In genomic region chr10:126523071-126523470, GRCh38 we compare ENCODE assay signal across 4 cellular contexts.
"Had no signal": no experiment of that assay in that cellular context is flagged by ENCODE, and none has a peak within 500 bp of the region (broad histone marks: within the 10 kb centered on the region; RNA-seq: fewer than 3 reads in every experiment).

No MANE protein-coding gene starts in this region.

- H3K27ac Mint-ChIP-seq: IgD-negative memory B cell had no signal

- H3K27me3 Mint-ChIP-seq: IgD-negative memory B cell had no signal

- H3K4me3 Mint-ChIP-seq: IgD-negative memory B cell had no signal

- DNase-seq: IMR-90, KBM-7, KG1 had no signal
